ENCODE assay signal across 8 cellular contexts in the genomic region with DNA sequence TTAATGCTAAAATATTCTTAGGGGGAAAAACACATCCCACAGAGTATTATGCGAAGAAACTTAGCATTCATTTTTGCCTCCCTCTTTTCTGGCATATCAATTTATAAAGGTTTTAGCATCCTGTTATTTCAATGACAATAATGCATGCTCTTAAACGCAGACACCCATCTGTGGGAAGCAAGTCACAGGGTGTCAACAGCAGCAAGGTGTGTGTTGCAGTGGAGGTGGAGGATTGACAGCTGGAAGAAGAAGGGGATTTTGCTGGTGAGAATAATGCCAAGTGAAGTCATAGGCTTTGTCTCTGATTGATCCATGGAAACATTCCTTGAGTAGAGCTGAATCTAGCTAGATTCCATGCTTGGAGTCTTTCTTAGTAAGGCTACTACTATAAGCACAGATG.
"Had no signal": no experiment of that assay in that cellular context is flagged by ENCODE, and none has a peak within 500 bp of the region (broad histone marks: within the 10 kb centered on the region; RNA-seq: fewer than 3 reads in every experiment).

No MANE protein-coding gene starts in this region.

- ATAC-seq: GM23338, K562 had no signal

- FAIRE-seq: H1, H54, HTR-8/SVneo, K562 had no signal

- H2AFZ ChIP-seq: GM23338 had no signal

- H3K4me2 ChIP-seq: GM23338 had no signal

- H3K4me3 ChIP-seq: GM23338, K562 had no signal

- DNase-seq: H9, HCEC 1CT, IMR-90 had no signal
